In genomic region chr6:151285121-151285520, GRCh38 we compare ENCODE assay signal across 12 cellular contexts. TPM values are rescaled to one million over a fixed set of nuclear protein-coding genes. Genes with fewer than 3 reads are reported as not detected.
DNase-seq lines count a peak whose midpoint lies in the region; ATAC-seq and TF ChIP-seq lines count a peak whose summit lies in the region.
"Had no signal": no experiment of that assay in that cellular context is flagged by ENCODE, and none has a peak within 500 bp of the region (broad histone marks: within the 10 kb centered on the region; RNA-seq: fewer than 3 reads in every experiment).

No MANE protein-coding gene starts in this region.

- TF ChIP-seq CTCF in HCT116 (IDR thresholded peaks at IDR 0.05 in 2 of 3, conservative IDR thresholded peaks at IDR 0.05 in 1 of 3; ENCODE audit: borderline replicate concordance in 1 of 3, insufficient read depth in 1 of 3, low read depth in 2 of 3, low read length in 2 of 3) (no peak), astrocyte of the cerebellum (IDR thresholded peaks at IDR 0.05; ENCODE audit: low read depth, low read length, missing control alignments) (no peak), hepatocyte (IDR thresholded peaks at IDR 0.05; ENCODE audit: poor library complexity) (no peak), ovary (IDR thresholded peaks at IDR 0.05) (no peak)

- peaks cover 30% of the 10 kb centered on the region for H3K27me3 Mint-ChIP-seq in stimulated activated memory B cell treated with anti-CD40 and anti-IgM and Interleukin-4, amounts not matched to agents 10 μg/mL and 1 μg/mL and 100 μg/mL, for 72 hours

- H3K27ac Mint-ChIP-seq in stimulated activated memory B cell treated with anti-CD40 and anti-IgM and Interleukin-4, amounts not matched to agents 10 μg/mL and 1 μg/mL and 100 μg/mL, for 72 hours = peak overlapping the region; percentile 66

- intact Hi-C loops in HCT116 (cut with micrococcal nuclease) (no loop called here), right cardiac atrium (cut with DNase I) (no loop called here), ovary (cut with DNase I) (no loop called here)

- DNase-seq in HCT116 (ENCODE audit: low read depth, low spot score) = no peak
- peak; percentile 44 for DNase-seq in astrocyte of the cerebellum (ENCODE audit: low read depth)
- no peak for DNase-seq in right cardiac atrium
- no peak for DNase-seq in activated effector memory CD4-positive, alpha-beta T cell treated with Interleukin-2 at 50 U/mL for 16 hours
- DNase-seq in hepatocyte (ENCODE audit: low spot score) = no peak
- DNase-seq in ovary = no peak
- DNase-seq: left colon, NCI-H69 had no signal

- no TSS peak for BruUV-seq in HCT116 (replicated peaks; lab: Mats Ljungman, UMichigan)

- H3K36me3 Mint-ChIP-seq in stimulated activated memory B cell treated with anti-CD40 and anti-IgM and Interleukin-4, amounts not matched to agents 10 μg/mL and 1 μg/mL and 100 μg/mL, for 72 hours = no peaks in the 10 kb centered on the region

- H3K9me3 ChIP-seq in HCT116 (ENCODE audit: control insufficient read depth in 1 of 2, insufficient read depth in 1 of 2, low read depth in 1 of 2, low read length in 2 of 2) = no peaks in the 10 kb centered on the region
- H3K9me3 ChIP-seq in right cardiac atrium (ENCODE audit: control insufficient read depth, low read length) = no peaks in the 10 kb centered on the region
- no peaks in the 10 kb centered on the region for H3K9me3 ChIP-seq in hepatocyte (ENCODE audit: low read depth)
- H3K9me3 ChIP-seq in ovary = no peaks in the 10 kb centered on the region

- no peaks in the 10 kb centered on the region for H3K27me3 ChIP-seq in HCT116 (ENCODE audit: insufficient read depth, low read length)
- no peaks in the 10 kb centered on the region for H3K27me3 ChIP-seq in right cardiac atrium (ENCODE audit: control insufficient read depth, insufficient read depth)
- H3K27me3 ChIP-seq in hepatocyte = no peaks in the 10 kb centered on the region
- H3K27me3 ChIP-seq in ovary = no peaks in the 10 kb centered on the region

- in situ Hi-C loops in astrocyte of the cerebellum (cut with HindIII; ENCODE audit: low sequenced_read_pairs) = no loop called here

- ATAC-seq in HCT116 (no peak), right cardiac atrium (peak; percentile 51 to 67), HG03139 (IDR thresholded peaks at IDR 0.05; ENCODE audit: unreplicated experiment) (no peak)
- no peak for ATAC-seq in stimulated activated memory B cell treated with anti-CD40 and anti-IgM and Interleukin-4, amounts not matched to agents 10 μg/mL and 1 μg/mL and 100 μg/mL, for 72 hours
- ATAC-seq: K562, left colon had no signal

- H3K9me3 Mint-ChIP-seq in stimulated activated memory B cell treated with anti-CD40 and anti-IgM and Interleukin-4, amounts not matched to agents 10 μg/mL and 1 μg/mL and 100 μg/mL, for 72 hours = no peaks in the 10 kb centered on the region
- H3K9me3 Mint-ChIP-seq: stimulated activated naive CD8-positive, alpha-beta T cell treated with anti-CD3 and anti-CD28 coated beads, Interleukin-15, Interleukin-2, amounts not matched to agents 100 ng/mL and 50 ng/mL, for 24 hours had no signal

- H3K36me3 ChIP-seq in HCT116 (ENCODE audit: control insufficient read depth in 1 of 2, insufficient read depth in 2 of 2, low read length in 2 of 2) (peaks cover 0 to 3% of the 10 kb centered on the region in 2 experiments; a peak in 2 of 4 replicates), hepatocyte (replicated peaks; ENCODE audit: insufficient read depth, low read depth) (no peaks in the 10 kb centered on the region), ovary (no peaks in the 10 kb centered on the region)

- H3K4me1 ChIP-seq in HCT116 (ENCODE audit: control insufficient read depth in 1 of 2, insufficient read depth in 2 of 2, low read length in 2 of 2) = peaks cover 13 to 67% of the 10 kb centered on the region in 2 experiments
- no peaks in the 10 kb centered on the region for H3K4me1 ChIP-seq in right cardiac atrium (ENCODE audit: control insufficient read depth, insufficient read depth, low read length)
- H3K4me1 ChIP-seq in hepatocyte (ENCODE audit: insufficient read depth) = no peaks in the 10 kb centered on the region
- peaks cover 21% of the 10 kb centered on the region for H3K4me1 ChIP-seq in ovary (ENCODE audit: insufficient read depth)

- H3K9me2 ChIP-seq in HCT116 (ENCODE audit: insufficient read depth) (no peaks in the 10 kb centered on the region), hepatocyte (replicated peaks; ENCODE audit: insufficient read depth) (no peaks in the 10 kb centered on the region)

- H2AFZ ChIP-seq in HCT116 (ENCODE audit: low read depth, low read length, poor library complexity, severe bottlenecking) = no peak overlapping the region
- H2AFZ ChIP-seq in hepatocyte = no peak overlapping the region

- TF ChIP-seq EP300 in ovary (IDR thresholded peaks at IDR 0.05) = no peak

- peak overlapping the region; percentile 15; the same call in 1 of the 2 replicates for H3K4me2 ChIP-seq in HCT116 (ENCODE audit: low read length)
- no peak overlapping the region for H3K4me2 ChIP-seq in hepatocyte

- RAD21 ChIA-PET in HCT116 (lab: Charles Lee; ENCODE audit: low non-redundant PET in 1 of 2, low total read pairs in 2 of 2, uncharacterized antibody in 2 of 2, unreplicated experiment in 2 of 2) = no interaction called here

- peaks cover 95% of the 10 kb centered on the region for H3K79me2 ChIP-seq in HCT116 (ENCODE audit: insufficient read depth, low read length)
- no peaks in the 10 kb centered on the region for H3K79me2 ChIP-seq in hepatocyte

- H4K20me1 ChIP-seq in HCT116 (ENCODE audit: insufficient read depth) (no peaks in the 10 kb centered on the region), hepatocyte (ENCODE audit: insufficient read depth, poor library complexity, severe bottlenecking) (no peaks in the 10 kb centered on the region)

- TF ChIP-seq POLR2A in HCT116 (IDR thresholded peaks at IDR 0.05; ENCODE audit: borderline replicate concordance, extremely low read depth, insufficient read depth, insufficient read length) (no peak), ovary (IDR thresholded peaks at IDR 0.05) (no peak)

- H3K4me3 Mint-ChIP-seq in stimulated activated memory B cell treated with anti-CD40 and anti-IgM and Interleukin-4, amounts not matched to agents 10 μg/mL and 1 μg/mL and 100 μg/mL, for 72 hours = no peak overlapping the region

- H3K9ac ChIP-seq in HCT116 (ENCODE audit: low read length) = no peak overlapping the region

- no peak for TF ChIP-seq RAD21 in HCT116 (IDR thresholded peaks at IDR 0.05; ENCODE audit: low read depth)

- no peak overlapping the region for H3K4me3 ChIP-seq in HCT116 (replicated peaks in 1 of 2; ENCODE audit: low read depth in 1 of 2, low read length in 2 of 2)
- H3K4me3 ChIP-seq in astrocyte of the cerebellum (ENCODE audit: low read depth, low read length) = no peak overlapping the region
- H3K4me3 ChIP-seq in right cardiac atrium (ENCODE audit: low read length) = no peak overlapping the region
- no peak overlapping the region for H3K4me3 ChIP-seq in hepatocyte
- H3K4me3 ChIP-seq in ovary = no peak overlapping the region
- H3K4me3 ChIP-seq: K562 had no signal

- peaks cover 38% of the 10 kb centered on the region for H3K4me1 Mint-ChIP-seq in stimulated activated memory B cell treated with anti-CD40 and anti-IgM and Interleukin-4, amounts not matched to agents 10 μg/mL and 1 μg/mL and 100 μg/mL, for 72 hours

- no peak overlapping the region for H3K27ac ChIP-seq in HCT116 (ENCODE audit: low read depth, low read length)
- H3K27ac ChIP-seq in right cardiac atrium (ENCODE audit: low read length) = no peak overlapping the region
- H3K27ac ChIP-seq in hepatocyte = no peak overlapping the region
- peak overlapping the region in 1 of 2 donors; percentile 21 for H3K27ac ChIP-seq in ovary

- POLR2A ChIA-PET in HCT116 (lab: Charles Lee) = no interaction called here

- CTCF ChIA-PET in HCT116 (lab: Charles Lee) = no interaction called here

TF ChIP-seq in HCT116, 20 proteins besides CTCF, POLR2A, EP300 and RAD21:
- TF ChIP-seq EZH2 (IDR thresholded peaks at IDR 0.05) (no peak), TCF7L2 (IDR thresholded peaks at IDR 0.05; ENCODE audit: borderline replicate concordance, extremely low read depth, insufficient read depth, insufficient read length) (no peak), MAX (IDR thresholded peaks at IDR 0.05) (0 out of 2 replicates have a peak, but pooled peaks have one; percentile 15), SIN3A (IDR thresholded peaks at IDR 0.05; ENCODE audit: low read depth) (no peak), JUND (IDR thresholded peaks at IDR 0.05) (no peak)

RNA-seq across cellular contexts. Expression of gene AKAP12, which starts 45.4 kb away (rescaled TPM):
- total RNA-seq in HCT116 (2021; ENCODE audit: unreplicated experiment) = 1,220 TPM
- 767 and 873 TPM in 2 replicates for polyA plus RNA-seq in HCT116 (2012)
- 10 to 100 TPM; 27.3 to 48.6 (median 29.0) TPM for total RNA-seq in right cardiac atrium
- polyA plus RNA-seq in right cardiac atrium = 14.0 TPM
- 32.1 and 34.8 TPM in 2 replicates for total RNA-seq in hepatocyte
- polyA plus RNA-seq in hepatocyte = 46.2 and 57.4 TPM in 2 replicates
- total RNA-seq in ovary = 100 to 1,000 TPM in 6 of 7 donors, 10 to 100 TPM in 1; 83.6 to 246 (median 133) TPM
- polyA plus RNA-seq in ovary = 10 to 100 TPM; 67.2 to 73.2 TPM

Comparison
In these comparisons a context has a peak if more than half of its experiments do, and no peak if none do; other contexts are left out.
1. ATAC-seq: peak in right cardiac atrium (2 of 2); none in HCT116 (single experiment), stimulated activated memory B cell treated with anti-CD40 and anti-IgM and Interleukin-4, amounts not matched to agents 10 μg/mL and 1 μg/mL and 100 μg/mL, for 72 hours (single experiment) and HG03139 (single experiment).